ENCODE assay signal across 25 cellular contexts in the genomic region with DNA sequence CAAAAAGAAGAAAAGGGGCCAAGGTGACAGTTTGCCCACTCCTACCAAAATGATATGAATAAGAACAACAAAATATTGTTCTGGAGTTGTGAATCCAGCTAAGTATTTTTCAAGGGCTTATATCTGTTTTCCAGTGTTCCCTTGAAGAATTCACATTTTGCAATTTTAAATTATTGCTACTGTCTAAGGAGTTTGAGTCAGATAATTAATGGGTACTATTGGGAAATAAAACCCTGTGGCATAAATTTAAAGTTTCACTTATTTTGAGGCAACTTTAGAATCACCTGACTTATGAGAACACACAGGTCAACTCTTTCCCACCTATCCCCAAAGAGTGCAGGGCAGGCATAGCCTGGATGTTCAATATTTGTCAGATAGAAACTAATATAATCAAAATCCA.
"Had no signal": no experiment of that assay in that cellular context is flagged by ENCODE, and none has a peak within 500 bp of the region (broad histone marks: within the 10 kb centered on the region; RNA-seq: fewer than 3 reads in every experiment).

No MANE protein-coding gene starts in this region.

- H3K27ac Mint-ChIP-seq: memory B cell; naive thymus-derived CD4-positive, alpha-beta T cell; natural killer cell treated with Interleukin-12 subunit alpha and Interleukin-12 subunit beta and Interleukin-15 and Interleukin-18, amount 100 ng/mL, for 72 hours; stimulated activated effector memory CD8-positive, alpha-beta T cell treated with anti-CD3 and anti-CD28 coated beads, Interleukin-12 subunit alpha, Interleukin-12 subunit beta, amount 100 ng/mL, for 72 hours; stimulated activated naive CD8-positive, alpha-beta T cell treated with anti-CD3 and anti-CD28 coated beads, Interleukin-15, Interleukin-2, amounts not matched to agents 100 ng/mL and 50 ng/mL, for 24 hours; type B pancreatic cell had no signal

- H3K4me1 Mint-ChIP-seq: memory B cell; naive thymus-derived CD4-positive, alpha-beta T cell; stimulated activated effector memory CD8-positive, alpha-beta T cell treated with anti-CD3 and anti-CD28 coated beads, Interleukin-12 subunit alpha, Interleukin-12 subunit beta, amount 100 ng/mL, for 72 hours had no signal

- DNase-seq: islet precursor cell; left ventricle myocardium inferior; midbrain; mucosa of descending colon; naive thymus-derived CD4-positive, alpha-beta T cell; pancreas; posterior cingulate gyrus; retina; right cardiac atrium; sigmoid colon; small intestine; spleen; stimulated activated CD4-positive, alpha-beta T cell treated with anti-CD3 and anti-CD28 coated beads, Interleukin-4, amount 100 ng/mL, for 24 hours; stimulated activated naive CD4-positive, alpha-beta T cell; substantia nigra; uterus had no signal

- H3K27ac ChIP-seq: hepatocyte, left ventricle myocardium inferior, pancreas, prostate gland, sigmoid colon, spleen, tibial nerve, uterus had no signal

- H3K36me3 ChIP-seq: left ventricle myocardium inferior, pancreas, prostate gland, sigmoid colon, spleen, tibial nerve, uterus had no signal

- H3K9me3 ChIP-seq: left ventricle myocardium inferior, mucosa of descending colon, pancreas, prostate gland, sigmoid colon, spleen, tibial nerve, uterus had no signal

- H3K9me3 Mint-ChIP-seq: memory B cell; stimulated activated effector memory CD8-positive, alpha-beta T cell treated with anti-CD3 and anti-CD28 coated beads, Interleukin-12 subunit alpha, Interleukin-12 subunit beta, amount 100 ng/mL, for 72 hours; stimulated activated naive CD8-positive, alpha-beta T cell treated with anti-CD3 and anti-CD28 coated beads, Interleukin-15, Interleukin-2, amounts not matched to agents 100 ng/mL and 50 ng/mL, for 24 hours; type B pancreatic cell had no signal

- H3K4me3 Mint-ChIP-seq: memory B cell; naive thymus-derived CD4-positive, alpha-beta T cell; natural killer cell treated with Interleukin-12 subunit alpha and Interleukin-12 subunit beta and Interleukin-15 and Interleukin-18, amount 100 ng/mL, for 72 hours; stimulated activated effector memory CD8-positive, alpha-beta T cell treated with anti-CD3 and anti-CD28 coated beads, Interleukin-12 subunit alpha, Interleukin-12 subunit beta, amount 100 ng/mL, for 72 hours; stimulated activated naive CD8-positive, alpha-beta T cell treated with anti-CD3 and anti-CD28 coated beads, Interleukin-15, Interleukin-2, amounts not matched to agents 100 ng/mL and 50 ng/mL, for 24 hours; type B pancreatic cell had no signal

- H3K27me3 ChIP-seq: hepatocyte, pancreas, sigmoid colon, tibial nerve, uterus had no signal

- H3K36me3 Mint-ChIP-seq: memory B cell; naive thymus-derived CD4-positive, alpha-beta T cell; natural killer cell treated with Interleukin-12 subunit alpha and Interleukin-12 subunit beta and Interleukin-15 and Interleukin-18, amount 100 ng/mL, for 72 hours; stimulated activated effector memory CD8-positive, alpha-beta T cell treated with anti-CD3 and anti-CD28 coated beads, Interleukin-12 subunit alpha, Interleukin-12 subunit beta, amount 100 ng/mL, for 72 hours; type B pancreatic cell had no signal

- ATAC-seq: mucosa of descending colon; naive thymus-derived CD4-positive, alpha-beta T cell; natural killer cell treated with Interleukin-12 subunit alpha and Interleukin-12 subunit beta and Interleukin-15 and Interleukin-18, amount 100 ng/mL, for 72 hours; stimulated activated effector memory CD8-positive, alpha-beta T cell treated with anti-CD3 and anti-CD28 coated beads, Interleukin-12 subunit alpha, Interleukin-12 subunit beta, amount 100 ng/mL, for 72 hours had no signal

- H3K4me3 ChIP-seq: hepatocyte, left ventricle myocardium inferior, lung, mucosa of descending colon, pancreas, prostate gland, sigmoid colon, spleen, tibial nerve, uterus had no signal

- H3K79me2 ChIP-seq: hepatocyte had no signal

- H3K4me2 ChIP-seq: hepatocyte had no signal

- H2AFZ ChIP-seq: hepatocyte had no signal

- H3K4me1 ChIP-seq: left ventricle myocardium inferior, pancreas, prostate gland, sigmoid colon, spleen, tibial nerve, uterus had no signal

- H3K27me3 Mint-ChIP-seq: memory B cell; natural killer cell treated with Interleukin-12 subunit alpha and Interleukin-12 subunit beta and Interleukin-15 and Interleukin-18, amount 100 ng/mL, for 72 hours; stimulated activated naive CD8-positive, alpha-beta T cell treated with anti-CD3 and anti-CD28 coated beads, Interleukin-15, Interleukin-2, amounts not matched to agents 100 ng/mL and 50 ng/mL, for 24 hours; type B pancreatic cell had no signal
